Comparison of ENCODE assay signal across 30 cellular contexts in genomic region chr15:29773000-29773399, GRCh38. TPM values are rescaled to one million over a fixed set of nuclear protein-coding genes. Genes with fewer than 3 reads are reported as not detected.
"Had no signal": no experiment of that assay in that cellular context is flagged by ENCODE, and none has a peak within 500 bp of the region (broad histone marks: within the 10 kb centered on the region; RNA-seq: fewer than 3 reads in every experiment).

No MANE protein-coding gene starts in this region.

- H3K27ac ChIP-seq: ascending aorta, cardiac muscle cell, coronary artery, esophagus muscularis mucosa, foreskin keratinocyte, gastrocnemius medialis, heart left ventricle had no signal

- H3K27me3 ChIP-seq: ascending aorta, cardiac muscle cell, dorsolateral prefrontal cortex, esophagus muscularis mucosa, foreskin keratinocyte, gastrocnemius medialis, heart left ventricle had no signal

- H3K4me3 ChIP-seq: ascending aorta, cardiac muscle cell, coronary artery, dorsolateral prefrontal cortex, esophagus muscularis mucosa, gastrocnemius medialis, heart left ventricle had no signal

- H3K27ac Mint-ChIP-seq: activated CD4-positive, alpha-beta memory T cell treated with anti-CD3 and anti-CD28 coated beads for 36 hours; activated CD4-positive, alpha-beta T cell treated with anti-CD3 and anti-CD28 coated beads for 36 hours; activated CD4-positive, alpha-beta T cell treated with anti-CD3 and anti-CD28 coated beads, Interleukin-2, amount 10 ng/mL, durations not matched to agents 24 days and 14 days; activated naive CD4-positive, alpha-beta T cell treated with anti-CD3 and anti-CD28 coated beads, Interleukin-2, amount 10 ng/mL, durations not matched to agents 7 days and 5 days; activated naive CD4-positive, alpha-beta T cell treated with anti-CD3 and anti-CD28 coated beads, Interleukin-2, amount 50 U/mL, for 72 hours; activated naive CD8-positive, alpha-beta T cell treated with anti-CD3 and anti-CD28 coated beads, Interleukin-2, amount 10 ng/mL, durations not matched to agents 7 days and 5 days; activated T-cell treated with anti-CD3 and anti-CD28 coated beads, Interleukin-2, amount 50 U/mL, for 24 hours; activated T-cell treated with anti-CD3 and anti-CD28 coated beads, Interleukin-2, amount 50 U/mL, for 72 hours; dendritic cell treated with granulocyte-macrophage colony-stimulating factor and Interleukin-4, amounts not matched to agents 40 ng/mL and 50 ng/mL, for 4 days; endodermal cell had no signal

- H3K36me3 Mint-ChIP-seq: activated CD4-positive, alpha-beta memory T cell treated with anti-CD3 and anti-CD28 coated beads for 36 hours; activated naive CD4-positive, alpha-beta T cell treated with anti-CD3 and anti-CD28 coated beads, Interleukin-2, amount 10 ng/mL, durations not matched to agents 7 days and 5 days; activated naive CD4-positive, alpha-beta T cell treated with anti-CD3 and anti-CD28 coated beads, Interleukin-2, amount 50 U/mL, for 72 hours; activated naive CD8-positive, alpha-beta T cell treated with anti-CD3 and anti-CD28 coated beads, Interleukin-2, amount 10 ng/mL, durations not matched to agents 7 days and 5 days had no signal

- H3K9me3 ChIP-seq: ascending aorta, esophagus muscularis mucosa, gastrocnemius medialis, heart left ventricle had no signal

- DNase-seq: activated CD4-positive, alpha-beta memory T cell treated with anti-CD3 and anti-CD28 coated beads for 36 hours; activated CD4-positive, alpha-beta T cell treated with anti-CD3 and anti-CD28 coated beads for 36 hours; activated CD4-positive, alpha-beta T cell treated with anti-CD3 and anti-CD28 coated beads, Interleukin-2, amount 10 ng/mL, durations not matched to agents 24 days and 14 days; activated CD4-positive, CD25-positive, alpha-beta regulatory T cell; activated CD4-positive, CD25-positive, alpha-beta regulatory T cell treated with anti-CD3 and anti-CD28 coated beads, Interleukin-2, amount 50 U/mL, for 72 hours; activated CD8-positive, alpha-beta memory T cell treated with anti-CD3 and anti-CD28 coated beads, Interleukin-2, amount 50 U/mL, for 48 hours; activated gamma-delta T cell; activated naive CD4-positive, alpha-beta T cell; activated naive CD4-positive, alpha-beta T cell treated with anti-CD3 and anti-CD28 coated beads, Interleukin-2, amount 10 ng/mL, durations not matched to agents 7 days and 5 days; activated naive CD8-positive, alpha-beta T cell treated with anti-CD3 and anti-CD28 coated beads, Interleukin-2, amount 10 ng/mL, durations not matched to agents 7 days and 5 days; activated T-cell treated with anti-CD3 and anti-CD28 coated beads for 4 hours; activated T-cell treated with anti-CD3 and anti-CD28 coated beads, Interleukin-2, amount 50 U/mL, for 24 hours; activated T-cell treated with anti-CD3 and anti-CD28 coated beads, Interleukin-2, amount 50 U/mL, for 72 hours; dorsolateral prefrontal cortex; effector memory CD4-positive, alpha-beta T cell; endodermal cell; erythroblast; foreskin keratinocyte; gastrocnemius medialis; glutamatergic neuron; heart left ventricle; T-helper 2 cell had no signal

- H3K4me3 Mint-ChIP-seq: activated CD4-positive, alpha-beta memory T cell treated with anti-CD3 and anti-CD28 coated beads for 36 hours; activated CD4-positive, alpha-beta T cell treated with anti-CD3 and anti-CD28 coated beads for 36 hours; activated CD4-positive, alpha-beta T cell treated with anti-CD3 and anti-CD28 coated beads, Interleukin-2, amount 10 ng/mL, durations not matched to agents 24 days and 14 days; activated naive CD4-positive, alpha-beta T cell treated with anti-CD3 and anti-CD28 coated beads, Interleukin-2, amount 10 ng/mL, durations not matched to agents 7 days and 5 days; activated naive CD8-positive, alpha-beta T cell treated with anti-CD3 and anti-CD28 coated beads, Interleukin-2, amount 10 ng/mL, durations not matched to agents 7 days and 5 days; activated T-cell treated with anti-CD3 and anti-CD28 coated beads, Interleukin-2, amount 50 U/mL, for 24 hours; activated T-cell treated with anti-CD3 and anti-CD28 coated beads, Interleukin-2, amount 50 U/mL, for 72 hours; central memory CD8-positive, alpha-beta T cell; dendritic cell treated with granulocyte-macrophage colony-stimulating factor and Interleukin-4, amounts not matched to agents 40 ng/mL and 50 ng/mL, for 4 days; endodermal cell had no signal

- H3K4me1 Mint-ChIP-seq: activated CD4-positive, alpha-beta T cell treated with anti-CD3 and anti-CD28 coated beads for 36 hours; activated CD4-positive, alpha-beta T cell treated with anti-CD3 and anti-CD28 coated beads, Interleukin-2, amount 10 ng/mL, durations not matched to agents 24 days and 14 days; activated naive CD4-positive, alpha-beta T cell treated with anti-CD3 and anti-CD28 coated beads, Interleukin-2, amount 10 ng/mL, durations not matched to agents 7 days and 5 days; activated naive CD8-positive, alpha-beta T cell treated with anti-CD3 and anti-CD28 coated beads, Interleukin-2, amount 10 ng/mL, durations not matched to agents 7 days and 5 days; central memory CD8-positive, alpha-beta T cell had no signal

- H3K4me1 ChIP-seq: ascending aorta had no signal

- H3K9me3 Mint-ChIP-seq: activated CD4-positive, alpha-beta memory T cell treated with anti-CD3 and anti-CD28 coated beads for 36 hours; activated CD4-positive, alpha-beta T cell treated with anti-CD3 and anti-CD28 coated beads, Interleukin-2, amount 10 ng/mL, durations not matched to agents 24 days and 14 days; activated naive CD4-positive, alpha-beta T cell treated with anti-CD3 and anti-CD28 coated beads, Interleukin-2, amount 10 ng/mL, durations not matched to agents 7 days and 5 days; activated naive CD4-positive, alpha-beta T cell treated with anti-CD3 and anti-CD28 coated beads, Interleukin-2, amount 50 U/mL, for 72 hours; activated naive CD8-positive, alpha-beta T cell treated with anti-CD3 and anti-CD28 coated beads, Interleukin-2, amount 10 ng/mL, durations not matched to agents 7 days and 5 days; activated T-cell treated with anti-CD3 and anti-CD28 coated beads, Interleukin-2, amount 50 U/mL, for 24 hours; activated T-cell treated with anti-CD3 and anti-CD28 coated beads, Interleukin-2, amount 50 U/mL, for 72 hours; central memory CD8-positive, alpha-beta T cell; dendritic cell treated with granulocyte-macrophage colony-stimulating factor and Interleukin-4, amounts not matched to agents 40 ng/mL and 50 ng/mL, for 4 days; endodermal cell had no signal

- H3K27me3 Mint-ChIP-seq: activated naive CD4-positive, alpha-beta T cell treated with anti-CD3 and anti-CD28 coated beads, Interleukin-2, amount 10 ng/mL, durations not matched to agents 7 days and 5 days; dendritic cell treated with granulocyte-macrophage colony-stimulating factor and Interleukin-4, amounts not matched to agents 40 ng/mL and 50 ng/mL, for 4 days had no signal

- ATAC-seq: activated CD4-positive, alpha-beta T cell treated with anti-CD3 and anti-CD28 coated beads for 36 hours; activated naive CD4-positive, alpha-beta T cell treated with anti-CD3 and anti-CD28 coated beads, Interleukin-2, amount 50 U/mL, for 72 hours; activated T-cell treated with anti-CD3 and anti-CD28 coated beads, Interleukin-2, amount 50 U/mL, for 72 hours; gastrocnemius medialis had no signal

RNA-seq across cellular contexts. Expression of gene TJP1, which starts 49.3 kb away (rescaled TPM):
- total RNA-seq: activated CD4-positive, alpha-beta memory T cell treated with anti-CD3 and anti-CD28 coated beads for 36 hours; activated CD4-positive, alpha-beta T cell treated with anti-CD3 and anti-CD28 coated beads, Interleukin-2, amount 10 ng/mL, durations not matched to agents 24 days and 14 days; activated naive CD8-positive, alpha-beta T cell treated with anti-CD3 and anti-CD28 coated beads, Interleukin-2, amount 10 ng/mL, durations not matched to agents 7 days and 5 days; T-helper 1 cell treated with Interleukin-12 subunit alpha and Interleukin-12 subunit beta and Interleukin-4 antibody, amounts not matched to agents 30 ng/mL and 1 ng/mL, for 36 hours had no signal
